In the genomic region with DNA sequence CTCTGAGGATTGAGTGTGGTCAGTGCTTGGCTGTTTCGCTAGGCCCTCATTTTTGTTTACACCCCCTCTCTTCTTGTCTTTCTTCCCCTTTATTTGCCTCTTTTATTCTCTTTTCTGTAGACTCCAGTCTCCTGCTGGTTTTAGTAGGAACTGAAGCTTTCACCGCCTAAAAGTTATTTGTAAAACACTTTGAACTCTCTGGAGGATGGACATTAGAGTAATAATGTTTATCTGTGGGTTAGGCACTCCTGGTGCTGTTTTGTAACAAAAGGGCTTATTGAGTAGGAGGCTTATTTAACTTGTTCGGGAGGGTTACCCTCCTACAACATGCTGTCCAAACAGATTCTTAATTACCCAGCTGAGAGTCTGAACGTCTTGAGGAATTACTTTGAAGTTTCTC, we compare ENCODE assay signal across 15 cellular contexts. TPM values are rescaled to one million over a fixed set of nuclear protein-coding genes. Genes with fewer than 3 reads are reported as not detected.
DNase-seq lines count a peak whose midpoint lies in the region; ATAC-seq and TF ChIP-seq lines count a peak whose summit lies in the region.
"Had no signal": no experiment of that assay in that cellular context is flagged by ENCODE, and none has a peak within 500 bp of the region (broad histone marks: within the 10 kb centered on the region; RNA-seq: fewer than 3 reads in every experiment).

No MANE protein-coding gene starts in this region.

- H3K36me3 ChIP-seq in GM23338 (ENCODE audit: insufficient read depth), result no peaks in the 10 kb centered on the region
- no peaks in the 10 kb centered on the region for H3K36me3 ChIP-seq in iPS-20b (ENCODE audit: insufficient read depth, low read depth, low read length)
- H3K36me3 ChIP-seq: BE2C had no signal

- no peaks in the 10 kb centered on the region for H3K9me2 ChIP-seq in GM23338 (ENCODE audit: insufficient read depth)

- no peaks in the 10 kb centered on the region for H3K36me3 Mint-ChIP-seq in GM23338 (ENCODE audit: low read depth)
- H3K36me3 Mint-ChIP-seq in activated CD8-positive, alpha-beta memory T cell treated with anti-CD3 and anti-CD28 coated beads, Interleukin-2, amount 10 ng/mL, durations not matched to agents 7 days and 5 days, result no peaks in the 10 kb centered on the region
- H3K36me3 Mint-ChIP-seq: naive thymus-derived CD8-positive, alpha-beta T cell had no signal

- peaks cover 72% of the 10 kb centered on the region for H3K27me3 ChIP-seq in GM23338 (ENCODE audit: insufficient read depth)
- peaks cover 89% of the 10 kb centered on the region for H3K27me3 ChIP-seq in iPS-20b (ENCODE audit: insufficient read depth, low read length)
- H3K27me3 ChIP-seq: BE2C had no signal

- H3K4me3 ChIP-seq in GM23338 (peak overlapping the region; percentile 85), iPS-20b (ENCODE audit: low read length) (peak overlapping the region; percentile 45)

- H3K27me3 Mint-ChIP-seq in GM23338 (ENCODE audit: insufficient read depth, low read depth, poor library complexity), result peaks cover 29% of the 10 kb centered on the region
- H3K27me3 Mint-ChIP-seq in activated CD8-positive, alpha-beta memory T cell treated with anti-CD3 and anti-CD28 coated beads, Interleukin-2, amount 10 ng/mL, durations not matched to agents 7 days and 5 days, result peaks cover 18% of the 10 kb centered on the region

- no peak overlapping the region for H3K9ac ChIP-seq in iPS-20b (ENCODE audit: low read depth, low read length)

- H3K9me3 Mint-ChIP-seq in GM23338, result no peaks in the 10 kb centered on the region
- no peaks in the 10 kb centered on the region for H3K9me3 Mint-ChIP-seq in activated CD8-positive, alpha-beta memory T cell treated with anti-CD3 and anti-CD28 coated beads, Interleukin-2, amount 10 ng/mL, durations not matched to agents 7 days and 5 days (ENCODE audit: low read depth)
- H3K9me3 Mint-ChIP-seq: naive thymus-derived CD8-positive, alpha-beta T cell had no signal

- in situ Hi-C loops in ACHN (cut with HindIII; ENCODE audit: low pct_ligation_motif_present, low pct_unique_long_range_greater_than_20kb, low sequenced_read_pairs), result no loop called here

- peak; percentile 10 for DNase-seq in ACHN
- DNase-seq in GM23338 (ENCODE audit: low spot score), result peak; percentile 44
- no peak for DNase-seq in stimulated activated CD4-positive, alpha-beta T cell treated with anti-CD3 and anti-CD28 coated beads, Interleukin-2, amount 100 ng/mL, for 24 hours
- no peak for DNase-seq in EL
- DNase-seq in activated CD8-positive, alpha-beta memory T cell treated with anti-CD3 and anti-CD28 coated beads, Interleukin-2, amount 10 ng/mL, durations not matched to agents 7 days and 5 days, result no peak
- DNase-seq: BE2C, cerebellar nuclear complex, left cardiac atrium, NCI-H1417 treated with DMSO at 0.1 percent for 48 hours, NCI-H526 treated with DMSO at 0.1 percent for 48 hours had no signal

- CTCF ChIA-PET in activated CD8-positive, alpha-beta memory T cell treated with anti-CD3 and anti-CD28 coated beads, Interleukin-2, amount 10 ng/mL, durations not matched to agents 7 days and 5 days (lab: Charles Lee), result interaction anchor here (0.6 to 2.7 kb wide), 4 partner anchors 20 to 148 kb away, joined by 3 to 9 read pairs (median 3); partner anchors contain the start of gene PRMT9

- H3K27ac Mint-ChIP-seq in GM23338, result no peak overlapping the region
- no peak overlapping the region for H3K27ac Mint-ChIP-seq in activated CD8-positive, alpha-beta memory T cell treated with anti-CD3 and anti-CD28 coated beads, Interleukin-2, amount 10 ng/mL, durations not matched to agents 7 days and 5 days

- peak overlapping the region; percentile 47; the same call in 2 of the 3 replicates for H3K4me3 Mint-ChIP-seq in GM23338
- no peak overlapping the region for H3K4me3 Mint-ChIP-seq in activated CD8-positive, alpha-beta memory T cell treated with anti-CD3 and anti-CD28 coated beads, Interleukin-2, amount 10 ng/mL, durations not matched to agents 7 days and 5 days

- H3K4me1 ChIP-seq in GM23338 (ENCODE audit: insufficient read depth), result peaks cover 17% of the 10 kb centered on the region
- peaks cover 19% of the 10 kb centered on the region for H3K4me1 ChIP-seq in iPS-20b (ENCODE audit: insufficient read depth, low read length)
- H3K4me1 ChIP-seq: BE2C had no signal

- no peaks in the 10 kb centered on the region for H3K79me2 ChIP-seq in GM23338 (replicated peaks; ENCODE audit: insufficient read depth)

- no peaks in the 10 kb centered on the region for H3K9me3 ChIP-seq in iPS-20b (ENCODE audit: insufficient read depth, low read depth, low read length)
- H3K9me3 ChIP-seq: BE2C had no signal

- TF ChIP-seq CTCF in GM23338 (conservative IDR thresholded peaks at IDR 0.05; ENCODE audit: low read depth in 2 of 2) (peak in 1 of 2 experiments; percentile 30; a peak in 1 of 4 replicates), VCaP (conservative IDR thresholded peaks at IDR 0.05) (0 out of 2 replicates have a peak, but pooled peaks have one; percentile 5)

- no peak overlapping the region for H2AFZ ChIP-seq in GM23338

- H4K20me1 ChIP-seq in GM23338 (replicated peaks; ENCODE audit: insufficient read depth), result no peaks in the 10 kb centered on the region

- H3K4me2 ChIP-seq in GM23338, result peak overlapping the region; percentile 97

- H3F3A ChIP-seq in GM23338 (replicated peaks; ENCODE audit: low read depth), result peaks cover 3% of the 10 kb centered on the region; the same call in 1 of the 2 replicates

- H3K27ac ChIP-seq in GM23338 (ENCODE audit: low read depth) (no peak overlapping the region), VCaP (no peak overlapping the region), iPS-20b (ENCODE audit: low read length) (no peak overlapping the region)
- H3K27ac ChIP-seq: HL-60 had no signal

- ATAC-seq in GM23338 (no peak), HG02798 (IDR thresholded peaks at IDR 0.05; ENCODE audit: poor library complexity, unreplicated experiment) (no peak)
- ATAC-seq in activated CD8-positive, alpha-beta memory T cell treated with anti-CD3 and anti-CD28 coated beads, Interleukin-2, amount 10 ng/mL, durations not matched to agents 7 days and 5 days, result no peak
- ATAC-seq: left cardiac atrium had no signal

- H3K4me1 Mint-ChIP-seq in GM23338, result peaks cover 25% of the 10 kb centered on the region
- H3K4me1 Mint-ChIP-seq in activated CD8-positive, alpha-beta memory T cell treated with anti-CD3 and anti-CD28 coated beads, Interleukin-2, amount 10 ng/mL, durations not matched to agents 7 days and 5 days, result peaks cover 34% of the 10 kb centered on the region

TF ChIP-seq in GM23338, 12 proteins besides CTCF, POLR2A, EP300 and RAD21:
- no peak for TF ChIP-seq CREB1 (CRISPR knock-in tag; IDR thresholded peaks at IDR 0.05; ENCODE audit: low read depth)

RNA-seq across cellular contexts. Expression of gene ARHGAP10, which starts 1.6 kb away (rescaled TPM):
- 4.6 and 5.1 TPM in 2 replicates for total RNA-seq in GM23338 (2014; rRNA removed; shearing (Covaris generic))
- 4.6 and 6.3 TPM in 2 replicates for polyA plus RNA-seq in GM23338 (2016; fragmentation: Nextera tagmentation; extraction: Ambion mirVana)
- total RNA-seq in activated CD8-positive, alpha-beta memory T cell treated with anti-CD3 and anti-CD28 coated beads, Interleukin-2, amount 10 ng/mL, durations not matched to agents 7 days and 5 days, result 10 to 100 TPM; 12.1 to 18.8 TPM

RNA-seq across cellular contexts. Expression of gene PRMT9, which starts 46.4 kb away (rescaled TPM):
- 11.2 and 13.1 TPM in 2 replicates for total RNA-seq in GM23338 (2014; rRNA removed; shearing (Covaris generic))
- 6.4 and 7.6 TPM in 2 replicates for polyA plus RNA-seq in GM23338 (2016; fragmentation: Nextera tagmentation; extraction: Ambion mirVana)
- total RNA-seq in activated CD8-positive, alpha-beta memory T cell treated with anti-CD3 and anti-CD28 coated beads, Interleukin-2, amount 10 ng/mL, durations not matched to agents 7 days and 5 days, result 10 to 100 TPM; 11.9 to 12.0 TPM

Comparison
In these comparisons a context has a peak if more than half of its experiments do, and no peak if none do; other contexts are left out.
1. DNase-seq: peak in ACHN (single experiment) and GM23338 (single experiment); none in stimulated activated CD4-positive, alpha-beta T cell treated with anti-CD3 and anti-CD28 coated beads, Interleukin-2, amount 100 ng/mL, for 24 hours (0 of 2), EL (single experiment) and activated CD8-positive, alpha-beta memory T cell treated with anti-CD3 and anti-CD28 coated beads, Interleukin-2, amount 10 ng/mL, durations not matched to agents 7 days and 5 days (single experiment).